ENCODE assay signal across 23 cellular contexts in genomic region chr13:66222926-66223325, GRCh38.
DNase-seq lines count a peak whose midpoint lies in the region; ATAC-seq and TF ChIP-seq lines count a peak whose summit lies in the region.
"Had no signal": no experiment of that assay in that cellular context is flagged by ENCODE, and none has a peak within 500 bp of the region (broad histone marks: within the 10 kb centered on the region; RNA-seq: fewer than 3 reads in every experiment).

No MANE protein-coding gene starts in this region.

- no peak for TF ChIP-seq CTCF in HL-60 (IDR thresholded peaks at IDR 0.05; ENCODE audit: insufficient read depth, low read length)

- DNase-seq in HL-60 (ENCODE audit: low read depth in 1 of 2, low spot score in 1 of 2): peak; percentile 68 to 85
- DNase-seq in OCI-M1 (lab: John Stamatoyannopoulos, UW): peak; percentile 54
- no peak for DNase-seq in mesenchymal stem cell
- no peak for DNase-seq in HuH-7 (ENCODE audit: low spot score)
- DNase-seq: activated effector memory CD4-positive, alpha-beta T cell treated with anti-CD3 and anti-CD28 coated beads, Interleukin-2, amount 50 U/mL, for 16 hours; aorta; CD8-positive, alpha-beta T cell; cerebellar nuclear complex; DMS79 treated with DMSO at 0.1 percent for 48 hours; HFFc6; mammary epithelial cell; naive thymus-derived CD4-positive, alpha-beta T cell; NCI-H146; NCI-H226; SJCRH30; stimulated activated CD4-positive, alpha-beta T cell treated with anti-CD3 and anti-CD28 coated beads, Interleukin-4, amount 100 ng/mL, for 24 hours; T1000 had no signal

- H2BK12ac ChIP-seq in mesenchymal stem cell (ENCODE audit: low read length in 2 of 2): no peak overlapping the region

- TF ChIP-seq POLR2A in GM18505 (IDR thresholded peaks at IDR 0.05; ENCODE audit: borderline replicate concordance, extremely low read depth, insufficient read depth, insufficient read length): no peak

- H2BK120ac ChIP-seq in mesenchymal stem cell (ENCODE audit: low read depth, low read length): no peak overlapping the region

- peak; percentile 70 for ATAC-seq in GM18505 (IDR thresholded peaks at IDR 0.05; ENCODE audit: unreplicated experiment)
- peak; percentile 66 for ATAC-seq in GM21423 (IDR thresholded peaks at IDR 0.05; ENCODE audit: unreplicated experiment)
- no peak for ATAC-seq in HG03432 (IDR thresholded peaks at IDR 0.05; ENCODE audit: unreplicated experiment)
- ATAC-seq in HG03469 (IDR thresholded peaks at IDR 0.05; ENCODE audit: unreplicated experiment): no peak
- ATAC-seq: CD8-positive, alpha-beta T cell; naive thymus-derived CD4-positive, alpha-beta T cell had no signal

- H3K9me3 ChIP-seq in mesenchymal stem cell (ENCODE audit: control insufficient read depth, low read length): no peaks in the 10 kb centered on the region
- H3K9me3 ChIP-seq: SJCRH30, suprapubic skin had no signal

- H3K23ac ChIP-seq in mesenchymal stem cell (ENCODE audit: low read length in 2 of 2): no peak overlapping the region

- H3K27ac ChIP-seq in HL-60 (replicated peaks) (peak overlapping the region; percentile 92), mesenchymal stem cell (ENCODE audit: low read length, poor library complexity, severe bottlenecking) (no peak overlapping the region)
- H3K27ac ChIP-seq: SJCRH30, skin epidermis, suprapubic skin had no signal

- H2AK5ac ChIP-seq in mesenchymal stem cell (ENCODE audit: low read length, severe bottlenecking): no peak overlapping the region

- no peak overlapping the region for H3K4me2 ChIP-seq in mesenchymal stem cell (ENCODE audit: low read length, poor library complexity, severe bottlenecking)

- no peak overlapping the region for H2AFZ ChIP-seq in mesenchymal stem cell (ENCODE audit: low read depth, low read length)

- no peak overlapping the region for H4K8ac ChIP-seq in mesenchymal stem cell (ENCODE audit: low read length)

- no peak overlapping the region for H3K9ac ChIP-seq in mesenchymal stem cell (ENCODE audit: low read length)

- no peaks in the 10 kb centered on the region for H3K79me1 ChIP-seq in mesenchymal stem cell (replicated peaks; ENCODE audit: low read length, poor library complexity, severe bottlenecking)

- WGBS in mesenchymal stem cell: 100% methylated on average over 1 of the region's 4 CpGs

- no peak overlapping the region for H3K4me3 ChIP-seq in HL-60 (replicated peaks; ENCODE audit: insufficient read depth, low read length)
- no peak overlapping the region for H3K4me3 ChIP-seq in mesenchymal stem cell (ENCODE audit: insufficient read depth in 1 of 2, low read depth in 1 of 2, low read length in 2 of 2)
- H3K4me3 ChIP-seq: SJCRH30, skin epidermis, suprapubic skin had no signal

- H3K36me3 ChIP-seq in mesenchymal stem cell (ENCODE audit: control insufficient read depth in 1 of 2, insufficient read depth in 2 of 2, low read depth in 1 of 2, low read length in 2 of 2): no peaks in the 10 kb centered on the region
- H3K36me3 ChIP-seq: SJCRH30, suprapubic skin had no signal

- H2BK15ac ChIP-seq in mesenchymal stem cell (ENCODE audit: low read depth, poor library complexity, severe bottlenecking): no peak overlapping the region

- H3K4ac ChIP-seq in mesenchymal stem cell (ENCODE audit: low read depth in 1 of 2, low read length in 2 of 2): no peak overlapping the region

- no peak overlapping the region for H4K91ac ChIP-seq in mesenchymal stem cell (ENCODE audit: low read length)

- no peak overlapping the region for H3K14ac ChIP-seq in mesenchymal stem cell (ENCODE audit: low read length in 2 of 2)

- no peak overlapping the region for H3K18ac ChIP-seq in mesenchymal stem cell (ENCODE audit: low read depth in 1 of 2, low read length in 2 of 2)

- no peaks in the 10 kb centered on the region for H3K4me1 ChIP-seq in mesenchymal stem cell (ENCODE audit: control insufficient read depth, insufficient read depth, low read depth, low read length)
- H3K4me1 ChIP-seq: SJCRH30, suprapubic skin had no signal

- H2BK5ac ChIP-seq in mesenchymal stem cell (ENCODE audit: low read depth, low read length, poor library complexity, severe bottlenecking): no peak overlapping the region

- H3K27me3 ChIP-seq in HL-60 (ENCODE audit: insufficient read depth, poor library complexity, severe bottlenecking): no peaks in the 10 kb centered on the region
- H3K27me3 ChIP-seq in mesenchymal stem cell (ENCODE audit: control insufficient read depth in 1 of 2, insufficient read depth in 1 of 2, low read length in 2 of 2): no peaks in the 10 kb centered on the region
- H3K27me3 ChIP-seq: SJCRH30, suprapubic skin had no signal

Comparison
In these comparisons a context has a peak if more than half of its experiments do, and no peak if none do; other contexts are left out.
1. ATAC-seq: peak in GM18505 (single experiment) and GM21423 (single experiment); none in HG03432 (single experiment) and HG03469 (single experiment).
2. DNase-seq: peak in HL-60 (2 of 2) and OCI-M1 (single experiment); none in mesenchymal stem cell (single experiment) and HuH-7 (single experiment).